Comparison of ENCODE assay signal across 8 cellular contexts in the genomic region with DNA sequence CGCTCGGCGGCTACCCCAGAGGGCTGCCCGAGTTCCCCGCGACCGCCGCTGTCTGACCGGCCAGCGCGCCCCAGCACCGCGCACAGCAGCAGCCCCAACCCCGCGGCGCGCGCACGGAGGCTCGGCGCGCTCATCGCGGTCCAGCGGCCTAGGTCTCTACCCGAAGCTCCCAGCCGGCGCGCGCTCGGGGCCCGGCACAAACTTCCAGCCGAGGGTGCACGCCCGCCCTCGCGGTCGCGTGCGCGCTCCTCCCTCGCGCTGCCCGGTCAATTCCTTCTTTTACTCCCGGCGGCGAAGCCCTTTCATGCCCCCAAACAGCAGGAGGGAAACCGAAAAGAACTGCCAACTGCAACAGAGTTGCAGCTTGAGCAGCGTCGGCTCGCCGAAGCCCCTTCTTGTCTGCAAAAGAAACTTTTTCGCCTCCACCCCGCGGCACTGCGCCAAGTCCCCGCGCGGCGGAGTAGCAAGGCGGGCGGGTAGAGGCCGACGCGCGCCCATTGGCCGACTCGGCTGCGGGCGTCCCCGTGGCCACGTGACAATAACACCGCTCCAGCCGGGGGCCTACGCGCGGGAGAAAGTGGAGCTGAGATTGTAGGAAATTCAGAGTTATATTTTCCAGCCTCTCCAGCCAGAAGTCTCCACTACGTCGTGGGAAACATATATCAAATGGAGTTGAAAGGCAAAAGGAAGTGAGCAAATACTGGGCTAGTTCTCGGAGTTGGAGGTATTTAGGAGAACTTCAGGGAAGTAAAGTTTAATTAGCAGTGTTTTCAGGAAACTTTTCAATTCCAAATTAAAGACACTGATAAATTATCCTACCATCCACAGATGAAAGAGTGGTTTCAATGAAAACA. TPM values are rescaled to one million over a fixed set of nuclear protein-coding genes. Genes with fewer than 3 reads are reported as not detected.
DNase-seq lines count a peak whose midpoint lies in the region; ATAC-seq, FAIRE-seq and TF ChIP-seq lines count a peak whose summit lies in the region.

A gene with protein sequence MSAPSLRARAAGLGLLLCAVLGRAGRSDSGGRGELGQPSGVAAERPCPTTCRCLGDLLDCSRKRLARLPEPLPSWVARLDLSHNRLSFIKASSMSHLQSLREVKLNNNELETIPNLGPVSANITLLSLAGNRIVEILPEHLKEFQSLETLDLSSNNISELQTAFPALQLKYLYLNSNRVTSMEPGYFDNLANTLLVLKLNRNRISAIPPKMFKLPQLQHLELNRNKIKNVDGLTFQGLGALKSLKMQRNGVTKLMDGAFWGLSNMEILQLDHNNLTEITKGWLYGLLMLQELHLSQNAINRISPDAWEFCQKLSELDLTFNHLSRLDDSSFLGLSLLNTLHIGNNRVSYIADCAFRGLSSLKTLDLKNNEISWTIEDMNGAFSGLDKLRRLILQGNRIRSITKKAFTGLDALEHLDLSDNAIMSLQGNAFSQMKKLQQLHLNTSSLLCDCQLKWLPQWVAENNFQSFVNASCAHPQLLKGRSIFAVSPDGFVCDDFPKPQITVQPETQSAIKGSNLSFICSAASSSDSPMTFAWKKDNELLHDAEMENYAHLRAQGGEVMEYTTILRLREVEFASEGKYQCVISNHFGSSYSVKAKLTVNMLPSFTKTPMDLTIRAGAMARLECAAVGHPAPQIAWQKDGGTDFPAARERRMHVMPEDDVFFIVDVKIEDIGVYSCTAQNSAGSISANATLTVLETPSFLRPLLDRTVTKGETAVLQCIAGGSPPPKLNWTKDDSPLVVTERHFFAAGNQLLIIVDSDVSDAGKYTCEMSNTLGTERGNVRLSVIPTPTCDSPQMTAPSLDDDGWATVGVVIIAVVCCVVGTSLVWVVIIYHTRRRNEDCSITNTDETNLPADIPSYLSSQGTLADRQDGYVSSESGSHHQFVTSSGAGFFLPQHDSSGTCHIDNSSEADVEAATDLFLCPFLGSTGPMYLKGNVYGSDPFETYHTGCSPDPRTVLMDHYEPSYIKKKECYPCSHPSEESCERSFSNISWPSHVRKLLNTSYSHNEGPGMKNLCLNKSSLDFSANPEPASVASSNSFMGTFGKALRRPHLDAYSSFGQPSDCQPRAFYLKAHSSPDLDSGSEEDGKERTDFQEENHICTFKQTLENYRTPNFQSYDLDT (minus strand): TSS at position 403 of the 854 bp plus-strand sequence. CDS start 269 bp downstream, at position 134.

- peak in 2 of 3 experiments; percentile 19 to 46 for TF ChIP-seq CTCF in nephron (IDR thresholded peaks at IDR 0.05; ENCODE audit: unreplicated experiment in 3 of 3)

- in situ Hi-C loops in ACHN (cut with HindIII; ENCODE audit: low pct_ligation_motif_present, low pct_unique_long_range_greater_than_20kb, low sequenced_read_pairs): no loop called here

- peak within 1 kb of the TSS; percentile 68 for H3K27ac Mint-ChIP-seq in activated T-cell treated with anti-CD3 and anti-CD28 coated beads, Interleukin-2, amount 50 U/mL, for 72 hours
- peak within 1 kb of the TSS; percentile 95 to 98 (median 98) for H3K27ac Mint-ChIP-seq in nephron

- peaks cover 35% of the 10 kb centered on the region for H3K27me3 Mint-ChIP-seq in activated T-cell treated with anti-CD3 and anti-CD28 coated beads, Interleukin-2, amount 50 U/mL, for 72 hours (ENCODE audit: low read depth)
- H3K27me3 Mint-ChIP-seq in nephron (ENCODE audit: low read depth): peaks cover 3% of the 10 kb centered on the region

- no peaks in the 10 kb centered on the region for H3K9me3 Mint-ChIP-seq in activated T-cell treated with anti-CD3 and anti-CD28 coated beads, Interleukin-2, amount 50 U/mL, for 72 hours
- H3K9me3 Mint-ChIP-seq in nephron: no peaks in the 10 kb centered on the region

- peak within 1 kb of the TSS; percentile 80 to 87 for H3K4me3 Mint-ChIP-seq in activated T-cell treated with anti-CD3 and anti-CD28 coated beads, Interleukin-2, amount 50 U/mL, for 72 hours
- H3K4me3 Mint-ChIP-seq in nephron: peak within 1 kb of the TSS; percentile 87 to 98 (median 97)

- DNase-seq in ACHN: peak; percentile 96
- peak; percentile 7 for DNase-seq in GM18507 (ENCODE audit: extremely low spot score, insufficient read length, low read depth)
- peak; percentile 73 for DNase-seq in NCI-H2029 treated with DMSO at 0.1 percent for 48 hours (lab: John Stamatoyannopoulos, UW)
- DNase-seq in activated T-cell treated with anti-CD3 and anti-CD28 coated beads, Interleukin-2, amount 50 U/mL, for 72 hours: peak; percentile 29 to 31
- peak; percentile 88 for DNase-seq in foreskin melanocyte
- DNase-seq in T-helper 9 cell: no peak

- H3K4me1 Mint-ChIP-seq in activated T-cell treated with anti-CD3 and anti-CD28 coated beads, Interleukin-2, amount 50 U/mL, for 72 hours (ENCODE audit: low read depth): peaks cover 5% of the 10 kb centered on the region
- peaks cover 41% of the 10 kb centered on the region for H3K4me1 Mint-ChIP-seq in nephron

- no peaks in the 10 kb centered on the region for H3K36me3 Mint-ChIP-seq in activated T-cell treated with anti-CD3 and anti-CD28 coated beads, Interleukin-2, amount 50 U/mL, for 72 hours (ENCODE audit: insufficient read depth in 2 of 2)
- peaks cover 13% of the 10 kb centered on the region for H3K36me3 Mint-ChIP-seq in nephron (ENCODE audit: low read depth)

- peak; percentile 81 for ATAC-seq in HG02938 (IDR thresholded peaks at IDR 0.05; ENCODE audit: unreplicated experiment)
- ATAC-seq in activated T-cell treated with anti-CD3 and anti-CD28 coated beads, Interleukin-2, amount 50 U/mL, for 72 hours (replicated peaks in 1 of 2): peak; percentile 68 to 77

- FAIRE-seq in GM18507 (lab: Jason Lieb, UNC): no peak

RNA-seq across cellular contexts. Expression of the gene that starts here (rescaled TPM):
- under 1 TPM in 1 of 2 donors, not detected in 1; 0.19 TPM for total RNA-seq in activated T-cell treated with anti-CD3 and anti-CD28 coated beads, Interleukin-2, amount 50 U/mL, for 72 hours

Comparison
In these comparisons a context has a peak if more than half of its experiments do, and no peak if none do; other contexts are left out.
1. Peak in DNase-seq and ATAC-seq in activated T-cell treated with anti-CD3 and anti-CD28 coated beads, Interleukin-2, amount 50 U/mL, for 72 hours; RNA of the gene not detected or under 1 TPM.